Comparison of ENCODE assay signal across 15 cellular contexts in genomic region chr11:19498986-19499669, GRCh38.
DNase-seq lines count a peak whose midpoint lies in the region; ATAC-seq, FAIRE-seq and TF ChIP-seq lines count a peak whose summit lies in the region.
"Had no signal": no experiment of that assay in that cellular context is flagged by ENCODE, and none has a peak within 500 bp of the region (broad histone marks: within the 10 kb centered on the region; RNA-seq: fewer than 3 reads in every experiment).

No MANE protein-coding gene starts in this region.

- H3K36me3 ChIP-seq in ACC112 (ENCODE audit: insufficient read depth, low read length) (peaks cover 4% of the 10 kb centered on the region; the same call in 1 of the 2 replicates), colonic mucosa (no peaks in the 10 kb centered on the region)

- no peak overlapping the region for H3K4me3 ChIP-seq in ACC112 (ENCODE audit: low read depth, low read length)
- H3K4me3 ChIP-seq in foreskin fibroblast (ENCODE audit: low read depth in 1 of 2, low read length in 2 of 2), result no peak overlapping the region
- no peak overlapping the region for H3K4me3 ChIP-seq in colonic mucosa

- H3K9me3 ChIP-seq in colonic mucosa, result no peaks in the 10 kb centered on the region

- H3K4me1 ChIP-seq in ACC112 (ENCODE audit: control insufficient read depth, insufficient read depth, low read length, unreplicated experiment) (peaks cover 29% of the 10 kb centered on the region), colonic mucosa (no peaks in the 10 kb centered on the region)

- H3K9ac ChIP-seq in colonic mucosa (ENCODE audit: low read depth in 2 of 2, low read length in 2 of 2), result no peak overlapping the region

- no peak overlapping the region for H2AFZ ChIP-seq in ACC112 (ENCODE audit: low read length, unreplicated experiment)

- peaks cover 23% of the 10 kb centered on the region for H3K79me2 ChIP-seq in ACC112 (ENCODE audit: control insufficient read depth, insufficient read depth, low read length, unreplicated experiment)

- ATAC-seq in HG03378 (IDR thresholded peaks at IDR 0.05; ENCODE audit: unreplicated experiment) (no peak), HG03442 (IDR thresholded peaks at IDR 0.05; ENCODE audit: unreplicated experiment) (no peak)
- ATAC-seq: stimulated activated effector memory CD8-positive, alpha-beta T cell treated with anti-CD3 and anti-CD28 coated beads, Interleukin-12 subunit alpha, Interleukin-12 subunit beta, amount 100 ng/mL, for 72 hours had no signal

- TF ChIP-seq CTCF in foreskin fibroblast (IDR thresholded peaks at IDR 0.05; ENCODE audit: low read depth, low read length) (no peak), colonic mucosa (IDR thresholded peaks at IDR 0.05) (no peak)

- H3K27me3 ChIP-seq in ACC112 (ENCODE audit: insufficient read depth, low read length) (no peaks in the 10 kb centered on the region), colonic mucosa (no peaks in the 10 kb centered on the region)

- FAIRE-seq in H54 (lab: Jason Lieb, UNC), result no peak

- DNase-seq in H54 (ENCODE audit: insufficient read length, low spot score) (peak; percentile 12), NCI-H774 (lab: John Stamatoyannopoulos, UW) (peak; percentile 58), foreskin fibroblast (peak; percentile 45 to 74), hippocampal formation (lab: John Stamatoyannopoulos, UW) (no peak), colonic mucosa (no peak)
- DNase-seq: activated T-cell treated with anti-CD3 and anti-CD28 coated beads, Interleukin-2, amount 50 U/mL, for 1 hour; GF-D8; head of caudate nucleus; NK-92 treated with Interleukin-12 subunit alpha and Interleukin-12 subunit beta, amount 100 ng/mL, for 24 hours; stimulated activated CD4-positive, alpha-beta T cell treated with anti-CD3 and anti-CD28 coated beads, Interleukin-1b, Interleukin-23, amount 100 ng/mL, for 48 hours; SW 1271 had no signal

- TF ChIP-seq POLR2A in H54 (IDR thresholded peaks at IDR 0.05; ENCODE audit: low read depth, low read length), result no peak

- intact Hi-C loops in colonic mucosa (cut with DNase I), result no loop called here

- H3K27ac ChIP-seq in ACC112 (ENCODE audit: low read depth, low read length) (peak overlapping the region; percentile 50), colonic mucosa (no peak overlapping the region)

Comparison
In these comparisons a context has a peak if more than half of its experiments do, and no peak if none do; other contexts are left out.
1. DNase-seq: peak in H54 (single experiment), NCI-H774 (single experiment) and foreskin fibroblast (2 of 2); none in hippocampal formation (0 of 2) and colonic mucosa (single experiment).